Comparison of ENCODE assay signal across 17 cellular contexts in genomic region chr1:3360646-3361257, GRCh38.
"Had no signal": no experiment of that assay in that cellular context is flagged by ENCODE, and none has a peak within 500 bp of the region (broad histone marks: within the 10 kb centered on the region; RNA-seq: fewer than 3 reads in every experiment).

No MANE protein-coding gene starts in this region.

- H3K9me3 ChIP-seq: testis, upper lobe of right lung had no signal

- H3K4me3 ChIP-seq: hepatocyte, smooth muscle cell, testis, upper lobe of right lung had no signal

- H3K27me3 ChIP-seq: hepatocyte, testis, upper lobe of right lung had no signal

- H3K27ac ChIP-seq: epithelial cell of prostate, hepatocyte, parathyroid adenoma, testis, upper lobe of right lung had no signal

- H3K4me1 ChIP-seq: parathyroid adenoma, upper lobe of right lung had no signal

- ATAC-seq: activated T-cell treated with anti-CD3 and anti-CD28 coated beads, Interleukin-2, amount 50 U/mL, for 72 hours; sciatic nerve; stimulated activated naive B cell treated with anti-CD40 and anti-IgM and Interleukin-4, amounts not matched to agents 10 μg/mL and 1 μg/mL and 100 μg/mL, for 72 hours; upper lobe of right lung had no signal

- DNase-seq: activated CD4-positive, alpha-beta memory T cell treated with anti-CD3 and anti-CD28 coated beads for 36 hours; activated CD4-positive, alpha-beta T cell treated with anti-CD3 and anti-CD28 coated beads for 48 hours; activated effector memory CD4-positive, alpha-beta T cell treated with anti-CD3 and anti-CD28 coated beads, Interleukin-2, amount 50 U/mL, for 16 hours; activated naive CD4-positive, alpha-beta T cell treated with anti-CD3 and anti-CD28 coated beads, Interleukin-2, amount 10 ng/mL, durations not matched to agents 7 days and 5 days; activated T-cell treated with anti-CD3 and anti-CD28 coated beads, Interleukin-2, amount 50 U/mL, for 72 hours; kidney glomerular epithelial cell; stimulated activated CD4-positive, alpha-beta T cell treated with anti-CD3 and anti-CD28 coated beads, Interleukin-15, amount 100 ng/mL, for 24 hours; stimulated activated CD4-positive, alpha-beta T cell treated with anti-CD3 and anti-CD28 coated beads, Interleukin-2, amount 100 ng/mL, for 48 hours; stimulated activated CD8-positive, alpha-beta memory T cell treated with anti-CD3 and anti-CD28 coated beads, Interleukin-4, amount 100 ng/mL, for 48 hours; stimulated activated naive B cell treated with anti-CD40 and anti-IgM and Interleukin-4, amounts not matched to agents 10 μg/mL and 1 μg/mL and 100 μg/mL, for 72 hours; testis; upper lobe of right lung had no signal

- H3K36me3 ChIP-seq: upper lobe of right lung had no signal
